In the genomic region with DNA sequence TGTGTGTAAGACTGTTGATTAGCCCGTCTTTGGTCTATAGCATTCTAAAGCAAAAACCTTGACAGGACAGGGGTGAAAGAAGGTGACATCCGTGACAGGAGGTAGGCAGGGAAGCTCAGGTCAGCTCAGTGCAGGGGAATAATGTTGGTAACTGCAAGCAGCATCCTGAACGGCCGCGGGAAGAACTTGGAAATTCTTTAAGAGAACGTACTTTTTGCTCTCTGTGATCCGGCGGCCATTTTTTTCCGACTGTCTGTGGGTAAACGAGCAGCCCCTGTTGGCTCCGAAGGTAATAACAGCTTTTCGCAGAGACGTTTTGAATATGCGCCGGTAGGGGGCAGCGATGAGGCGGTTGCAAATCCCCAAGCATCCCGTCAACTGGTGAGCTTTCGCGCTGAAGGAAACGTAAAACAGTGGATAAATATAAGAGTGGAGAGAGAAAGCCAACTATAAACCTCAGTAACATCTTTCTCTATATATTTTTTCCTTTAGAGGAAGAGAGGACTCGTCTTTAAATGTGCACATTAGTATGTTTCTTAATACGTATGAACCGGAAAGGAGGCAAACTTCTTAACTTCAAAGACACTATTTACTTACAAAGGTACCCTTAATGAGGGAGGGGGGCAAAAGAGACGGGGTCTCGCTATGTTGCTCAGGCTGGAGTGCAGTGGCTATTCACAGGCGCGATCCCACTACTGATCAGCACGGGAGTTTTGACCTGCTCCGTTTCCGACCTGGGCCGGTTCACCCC, we compare ENCODE assay signal across 1 cellular context.
TF ChIP-seq lines count a peak whose summit lies in the region.

No MANE protein-coding gene starts in this region.

TF ChIP-seq in HepG2, 621 proteins besides CTCF, POLR2A, EP300 and RAD21 (continued from another document and continues in another):
- TF ChIP-seq ZNF18 (CRISPR knock-in tag; IDR thresholded peaks at IDR 0.05; ENCODE audit: insufficient replicate concordance) (peak; percentile 22), ZSCAN31 (CRISPR knock-in tag; IDR thresholded peaks at IDR 0.05; ENCODE audit: low read depth) (0 out of 2 replicates have a peak, but pooled peaks have one; percentile 5), MEIS1 (CRISPR knock-in tag; IDR thresholded peaks at IDR 0.05; ENCODE audit: borderline replicate concordance) (0 out of 2 replicates have a peak, but pooled peaks have one; percentile 11), ZNF564 (CRISPR knock-in tag; IDR thresholded peaks at IDR 0.05) (no peak), ZNF672 (CRISPR knock-in tag; IDR thresholded peaks at IDR 0.05) (no peak), ARNT2 (CRISPR knock-in tag; IDR thresholded peaks at IDR 0.05; ENCODE audit: low read depth) (no peak), ZNF354B (CRISPR knock-in tag; IDR thresholded peaks at IDR 0.05) (no peak), POGZ (CRISPR knock-in tag; IDR thresholded peaks at IDR 0.05) (0 out of 2 replicates have a peak, but pooled peaks have one; percentile 8), BRF2 (CRISPR knock-in tag; IDR thresholded peaks at IDR 0.05) (0 out of 2 replicates have a peak, but pooled peaks have one; percentile 9), HBP1 (CRISPR knock-in tag; IDR thresholded peaks at IDR 0.05; ENCODE audit: low read depth) (no peak; the same call in 1 of the 2 replicates), ZFP41 (CRISPR knock-in tag; IDR thresholded peaks at IDR 0.05; ENCODE audit: borderline replicate concordance) (no peak), MEF2D (CRISPR knock-in tag; IDR thresholded peaks at IDR 0.05) (0 out of 2 replicates have a peak, but pooled peaks have one; percentile 24), ZNF510 (CRISPR knock-in tag; IDR thresholded peaks at IDR 0.05; ENCODE audit: low read depth) (0 out of 2 replicates have a peak, but pooled peaks have one; percentile 19), ARID4A (CRISPR knock-in tag; IDR thresholded peaks at IDR 0.05; ENCODE audit: borderline replicate concordance) (peak; percentile 13; the same call in 1 of the 2 replicates), TEAD2 (CRISPR knock-in tag; IDR thresholded peaks at IDR 0.05) (no peak), REST (IDR thresholded peaks at IDR 0.05; ENCODE audit: borderline replicate concordance in 1 of 2, low read depth in 1 of 2, low read length in 2 of 2) (peak in 1 of 2 experiments; percentile 29; a peak in 1 of 4 replicates), ZNF709 (CRISPR knock-in tag; IDR thresholded peaks at IDR 0.05) (0 out of 2 replicates have a peak, but pooled peaks have one; percentile 3), ZNF747 (CRISPR knock-in tag; IDR thresholded peaks at IDR 0.05; ENCODE audit: borderline replicate concordance) (no peak), NAIF1 (CRISPR knock-in tag; IDR thresholded peaks at IDR 0.05; ENCODE audit: borderline replicate concordance) (peak; percentile 87; the same call in 1 of the 2 replicates), MYPOP (CRISPR knock-in tag; IDR thresholded peaks at IDR 0.05) (no peak; the same call in 1 of the 2 replicates), HOXA5 (CRISPR knock-in tag; IDR thresholded peaks at IDR 0.05) (0 out of 2 replicates have a peak, but pooled peaks have one; percentile 32), CHD4 (IDR thresholded peaks at IDR 0.05; ENCODE audit: borderline replicate concordance, low read length) (peak; percentile 81; the same call in 1 of the 2 replicates), ZMYM2 (CRISPR knock-in tag; IDR thresholded peaks at IDR 0.05) (peak; percentile 93), SPEN (CRISPR knock-in tag; IDR thresholded peaks at IDR 0.05; ENCODE audit: low read depth) (0 out of 2 replicates have a peak, but pooled peaks have one; percentile 14), ZFP90 (CRISPR knock-in tag; IDR thresholded peaks at IDR 0.05; ENCODE audit: borderline replicate concordance) (peak; percentile 15; the same call in 1 of the 2 replicates), ZMYM3 (CRISPR knock-in tag; IDR thresholded peaks at IDR 0.05) (0 out of 2 replicates have a peak, but pooled peaks have one; percentile 31), DNMT1 (CRISPR knock-in tag; IDR thresholded peaks at IDR 0.05) (0 out of 2 replicates have a peak, but pooled peaks have one; percentile 20), YEATS2 (CRISPR knock-in tag; IDR thresholded peaks at IDR 0.05; ENCODE audit: borderline replicate concordance) (0 out of 2 replicates have a peak, but pooled peaks have one; percentile 26)
- TF ChIP-seq, protein P1, sequence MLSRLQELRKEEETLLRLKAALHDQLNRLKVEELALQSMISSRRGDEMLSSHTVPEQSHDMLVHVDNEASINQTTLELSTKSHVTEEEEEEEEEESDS (CRISPR knock-in tag; IDR thresholded peaks at IDR 0.05; ENCODE audit: borderline replicate concordance), result peak; percentile 44; the same call in 1 of the 2 replicates
- TF ChIP-seq, protein P2, sequence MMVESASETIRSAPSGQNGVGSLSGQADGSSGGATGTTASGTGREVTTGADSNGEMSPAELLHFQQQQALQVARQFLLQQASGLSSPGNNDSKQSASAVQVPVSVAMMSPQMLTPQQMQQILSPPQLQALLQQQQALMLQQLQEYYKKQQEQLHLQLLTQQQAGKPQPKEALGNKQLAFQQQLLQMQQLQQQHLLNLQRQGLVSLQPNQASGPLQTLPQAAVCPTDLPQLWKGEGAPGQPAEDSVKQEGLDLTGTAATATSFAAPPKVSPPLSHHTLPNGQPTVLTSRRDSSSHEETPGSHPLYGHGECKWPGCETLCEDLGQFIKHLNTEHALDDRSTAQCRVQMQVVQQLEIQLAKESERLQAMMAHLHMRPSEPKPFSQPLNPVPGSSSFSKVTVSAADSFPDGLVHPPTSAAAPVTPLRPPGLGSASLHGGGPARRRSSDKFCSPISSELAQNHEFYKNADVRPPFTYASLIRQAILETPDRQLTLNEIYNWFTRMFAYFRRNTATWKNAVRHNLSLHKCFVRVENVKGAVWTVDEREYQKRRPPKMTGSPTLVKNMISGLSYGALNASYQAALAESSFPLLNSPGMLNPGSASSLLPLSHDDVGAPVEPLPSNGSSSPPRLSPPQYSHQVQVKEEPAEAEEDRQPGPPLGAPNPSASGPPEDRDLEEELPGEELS (CRISPR knock-in tag; IDR thresholded peaks at IDR 0.05), result 0 out of 2 replicates have a peak, but pooled peaks have one; percentile 10
- TF ChIP-seq, protein P3, sequence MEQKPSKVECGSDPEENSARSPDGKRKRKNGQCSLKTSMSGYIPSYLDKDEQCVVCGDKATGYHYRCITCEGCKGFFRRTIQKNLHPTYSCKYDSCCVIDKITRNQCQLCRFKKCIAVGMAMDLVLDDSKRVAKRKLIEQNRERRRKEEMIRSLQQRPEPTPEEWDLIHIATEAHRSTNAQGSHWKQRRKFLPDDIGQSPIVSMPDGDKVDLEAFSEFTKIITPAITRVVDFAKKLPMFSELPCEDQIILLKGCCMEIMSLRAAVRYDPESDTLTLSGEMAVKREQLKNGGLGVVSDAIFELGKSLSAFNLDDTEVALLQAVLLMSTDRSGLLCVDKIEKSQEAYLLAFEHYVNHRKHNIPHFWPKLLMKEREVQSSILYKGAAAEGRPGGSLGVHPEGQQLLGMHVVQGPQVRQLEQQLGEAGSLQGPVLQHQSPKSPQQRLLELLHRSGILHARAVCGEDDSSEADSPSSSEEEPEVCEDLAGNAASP (CRISPR knock-in tag; IDR thresholded peaks at IDR 0.05; ENCODE audit: borderline replicate concordance), result 0 out of 2 replicates have a peak, but pooled peaks have one; percentile 37
- TF ChIP-seq, protein P4, sequence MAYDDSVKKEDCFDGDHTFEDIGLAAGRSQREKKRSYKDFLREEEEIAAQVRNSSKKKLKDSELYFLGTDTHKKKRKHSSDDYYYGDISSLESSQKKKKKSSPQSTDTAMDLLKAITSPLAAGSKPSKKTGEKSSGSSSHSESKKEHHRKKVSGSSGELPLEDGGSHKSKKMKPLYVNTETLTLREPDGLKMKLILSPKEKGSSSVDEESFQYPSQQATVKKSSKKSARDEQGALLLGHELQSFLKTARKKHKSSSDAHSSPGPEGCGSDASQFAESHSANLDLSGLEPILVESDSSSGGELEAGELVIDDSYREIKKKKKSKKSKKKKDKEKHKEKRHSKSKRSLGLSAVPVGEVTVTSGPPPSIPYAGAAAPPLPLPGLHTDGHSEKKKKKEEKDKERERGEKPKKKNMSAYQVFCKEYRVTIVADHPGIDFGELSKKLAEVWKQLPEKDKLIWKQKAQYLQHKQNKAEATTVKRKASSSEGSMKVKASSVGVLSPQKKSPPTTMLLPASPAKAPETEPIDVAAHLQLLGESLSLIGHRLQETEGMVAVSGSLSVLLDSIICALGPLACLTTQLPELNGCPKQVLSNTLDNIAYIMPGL (CRISPR knock-in tag; IDR thresholded peaks at IDR 0.05; ENCODE audit: borderline replicate concordance in 1 of 2, low read depth in 1 of 2), result peak; percentile 93 to 98
